23 cellular contexts compared by ENCODE assay signal in the genomic region with DNA sequence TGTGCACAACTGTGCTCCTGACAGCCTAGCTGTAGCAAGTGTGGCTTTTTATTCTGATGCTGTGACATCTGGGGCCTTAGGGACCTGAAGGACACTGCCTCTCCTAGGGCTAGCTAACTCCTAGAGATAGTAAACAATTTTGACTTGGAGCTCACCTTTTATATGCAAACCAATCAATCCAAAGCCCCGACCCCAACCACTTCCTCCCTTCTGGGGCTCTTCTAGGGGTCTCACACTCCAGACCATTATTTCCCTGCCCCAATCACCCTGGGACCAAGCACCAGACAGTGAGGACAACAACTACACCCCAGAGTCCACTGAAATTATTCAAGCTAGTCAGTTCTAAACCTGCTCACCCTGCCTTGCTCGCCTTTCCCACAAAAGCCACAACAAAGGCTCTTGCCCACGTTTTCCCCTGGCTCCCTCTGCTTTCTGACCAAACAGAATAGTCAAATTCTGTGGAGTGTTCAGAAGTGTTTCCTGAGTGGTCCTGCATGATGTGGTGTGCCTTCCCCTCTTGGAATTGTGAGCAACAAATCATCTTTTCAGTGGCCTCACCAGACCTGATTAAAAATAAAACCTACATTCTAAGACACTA.
DNase-seq lines count a peak whose midpoint lies in the region; ATAC-seq and TF ChIP-seq lines count a peak whose summit lies in the region.
"Had no signal": no experiment of that assay in that cellular context is flagged by ENCODE, and none has a peak within 500 bp of the region (broad histone marks: within the 10 kb centered on the region; RNA-seq: fewer than 3 reads in every experiment).

No MANE protein-coding gene starts in this region.

- no peaks in the 10 kb centered on the region for H3K9me3 Mint-ChIP-seq in stimulated activated naive CD8-positive, alpha-beta T cell treated with anti-CD3 and anti-CD28 coated beads, Interleukin-15, amount 100 ng/mL, for 72 hours
- H3K9me3 Mint-ChIP-seq in nephron, result no peaks in the 10 kb centered on the region

- peak; percentile 48 for ATAC-seq in stimulated activated naive CD8-positive, alpha-beta T cell treated with anti-CD3 and anti-CD28 coated beads, Interleukin-15, amount 100 ng/mL, for 72 hours
- ATAC-seq in stimulated activated naive CD8-positive, alpha-beta T cell treated with anti-CD3 and anti-CD28 coated beads, Interleukin-15, Interleukin-2, amounts not matched to agents 100 U/mL and 50 U/mL, for 24 hours, result no peak
- ATAC-seq in GM21825 (IDR thresholded peaks at IDR 0.05; ENCODE audit: unreplicated experiment), result no peak
- ATAC-seq in HG02970 (IDR thresholded peaks at IDR 0.05; ENCODE audit: low FRiP score, unreplicated experiment), result no peak
- ATAC-seq: A549; naive thymus-derived CD4-positive, alpha-beta T cell; Panc1; stimulated activated effector memory CD8-positive, alpha-beta T cell treated with anti-CD3 and anti-CD28 coated beads, Interleukin-12 subunit alpha, Interleukin-12 subunit beta, amount 100 ng/mL, for 72 hours had no signal

- H3K4me3 ChIP-seq in astrocyte of the cerebellum (ENCODE audit: low read depth, low read length), result no peak overlapping the region
- H3K4me3 ChIP-seq: A549, body of pancreas, prostate gland, transverse colon had no signal

- no peak overlapping the region for H3K4me3 Mint-ChIP-seq in stimulated activated naive CD8-positive, alpha-beta T cell treated with anti-CD3 and anti-CD28 coated beads, Interleukin-15, amount 100 ng/mL, for 72 hours
- no peak overlapping the region for H3K4me3 Mint-ChIP-seq in nephron
- H3K4me3 Mint-ChIP-seq: naive thymus-derived CD4-positive, alpha-beta T cell; stimulated activated effector memory CD8-positive, alpha-beta T cell treated with anti-CD3 and anti-CD28 coated beads, Interleukin-12 subunit alpha, Interleukin-12 subunit beta, amount 100 ng/mL, for 72 hours had no signal

- H3K27ac Mint-ChIP-seq in stimulated activated naive CD8-positive, alpha-beta T cell treated with anti-CD3 and anti-CD28 coated beads, Interleukin-15, amount 100 ng/mL, for 72 hours, result peak overlapping the region in 1 of 2 donors; percentile 57
- H3K27ac Mint-ChIP-seq in nephron, result peak overlapping the region in 2 of 3 experiments; percentile 22 to 37
- H3K27ac Mint-ChIP-seq: CD14-positive monocyte; naive thymus-derived CD4-positive, alpha-beta T cell; stimulated activated effector memory CD8-positive, alpha-beta T cell treated with anti-CD3 and anti-CD28 coated beads, Interleukin-12 subunit alpha, Interleukin-12 subunit beta, amount 100 ng/mL, for 72 hours had no signal

- in situ Hi-C loops in astrocyte of the cerebellum (cut with HindIII; ENCODE audit: low sequenced_read_pairs), result no loop called here

- no peaks in the 10 kb centered on the region for H3K27me3 Mint-ChIP-seq in stimulated activated naive CD8-positive, alpha-beta T cell treated with anti-CD3 and anti-CD28 coated beads, Interleukin-15, amount 100 ng/mL, for 72 hours
- peaks cover 10% of the 10 kb centered on the region for H3K27me3 Mint-ChIP-seq in nephron (ENCODE audit: low read depth)

- H3K36me3 Mint-ChIP-seq in nephron (ENCODE audit: low read depth), result no peaks in the 10 kb centered on the region
- H3K36me3 Mint-ChIP-seq: CD14-positive monocyte; naive thymus-derived CD4-positive, alpha-beta T cell; stimulated activated effector memory CD8-positive, alpha-beta T cell treated with anti-CD3 and anti-CD28 coated beads, Interleukin-12 subunit alpha, Interleukin-12 subunit beta, amount 100 ng/mL, for 72 hours had no signal

- TF ChIP-seq CTCF in astrocyte of the cerebellum (IDR thresholded peaks at IDR 0.05; ENCODE audit: low read depth, low read length, missing control alignments) (no peak), nephron (IDR thresholded peaks at IDR 0.05; ENCODE audit: unreplicated experiment in 3 of 3) (no peak)

- peaks cover 6% of the 10 kb centered on the region for H3K4me1 Mint-ChIP-seq in stimulated activated naive CD8-positive, alpha-beta T cell treated with anti-CD3 and anti-CD28 coated beads, Interleukin-15, amount 100 ng/mL, for 72 hours
- H3K4me1 Mint-ChIP-seq in nephron, result peaks cover 32% of the 10 kb centered on the region
- H3K4me1 Mint-ChIP-seq: CD14-positive monocyte; naive thymus-derived CD4-positive, alpha-beta T cell; stimulated activated effector memory CD8-positive, alpha-beta T cell treated with anti-CD3 and anti-CD28 coated beads, Interleukin-12 subunit alpha, Interleukin-12 subunit beta, amount 100 ng/mL, for 72 hours had no signal

- peak in 1 of 2 donors; percentile 2 for DNase-seq in stimulated activated naive CD8-positive, alpha-beta T cell treated with anti-CD3 and anti-CD28 coated beads, Interleukin-15, amount 100 ng/mL, for 72 hours
- DNase-seq in stimulated activated naive CD8-positive, alpha-beta T cell treated with anti-CD3 and anti-CD28 coated beads, Interleukin-15, Interleukin-2, amounts not matched to agents 100 U/mL and 50 U/mL, for 24 hours, result no peak
- DNase-seq in astrocyte of the cerebellum (ENCODE audit: low read depth) (peak; percentile 55), NCI-H2227 treated with DMSO at 0.1 percent for 48 hours (lab: John Stamatoyannopoulos, UW) (no peak), HuH-7.5 (ENCODE audit: low spot score) (no peak)
- DNase-seq: activated CD4-positive, alpha-beta T cell treated with anti-CD3 and anti-CD28 coated beads for 4 hours; activated CD8-positive, alpha-beta memory T cell treated with anti-CD3 and anti-CD28 coated beads, Interleukin-2, amount 50 U/mL, for 48 hours; activated gamma-delta T cell treated with Interleukin-2 at 50 U/mL for 16 hours; foreskin fibroblast; naive thymus-derived CD4-positive, alpha-beta T cell; NCI-H69; SK-N-SH; stimulated activated CD4-positive, alpha-beta T cell treated with anti-CD3 and anti-CD28 coated beads, Interleukin-12 subunit alpha, Interleukin-12 subunit beta, amount 100 ng/mL, for 4 hours had no signal
